15 cellular contexts compared by ENCODE assay signal in the genomic region with DNA sequence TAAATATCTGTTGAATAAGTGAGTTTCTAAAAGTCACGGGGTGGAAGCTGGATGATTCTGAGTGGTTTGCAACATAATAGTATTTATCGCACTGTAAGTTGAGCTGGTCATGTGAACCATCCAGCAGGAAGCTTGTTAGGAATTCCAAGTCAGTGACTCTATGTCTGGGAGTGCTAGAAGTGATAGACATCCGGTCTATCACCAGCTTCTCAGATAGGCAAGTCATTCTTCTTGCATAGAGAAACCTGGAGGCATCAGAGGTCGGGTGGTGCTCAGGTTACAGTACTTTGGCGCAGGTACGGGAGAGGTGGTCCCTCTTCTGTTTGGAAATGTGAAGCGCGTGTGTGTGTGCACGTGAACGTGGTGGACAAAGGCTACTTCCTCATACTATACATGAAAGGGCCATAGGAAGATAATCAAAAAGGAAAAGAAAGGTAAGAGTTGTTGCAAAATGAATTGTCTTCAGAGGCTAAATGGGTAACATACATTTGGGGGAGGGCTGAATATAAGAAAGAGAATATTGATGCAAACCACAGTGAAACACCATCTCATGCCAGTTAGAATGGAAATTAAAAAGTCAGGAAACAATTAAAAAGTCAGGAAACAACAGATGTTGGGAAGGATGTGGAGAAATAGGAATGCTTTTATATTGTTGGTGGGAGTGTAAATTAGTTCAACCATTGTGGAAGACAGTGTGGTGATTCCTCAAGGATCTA.
A peak's percentile ranks its signal among the peaks of the same experiment; 100 is the strongest.
DNase-seq lines count a peak whose midpoint lies in the region; ATAC-seq and TF ChIP-seq lines count a peak whose summit lies in the region.
"Had no signal": no experiment of that assay in that cellular context is flagged by ENCODE, and none has a peak within 500 bp of the region (broad histone marks: within the 10 kb centered on the region; RNA-seq: fewer than 3 reads in every experiment).

No MANE protein-coding gene starts in this region.

- H3K27ac ChIP-seq in RWPE2 (ENCODE audit: poor library complexity, severe bottlenecking) (peak overlapping the region; percentile 97), fibroblast of lung (ENCODE audit: insufficient read depth, low read length) (no peak overlapping the region)
- H3K27ac ChIP-seq: thoracic aorta had no signal

- H3K4me1 ChIP-seq in RWPE2 (ENCODE audit: insufficient read depth, poor library complexity, severe bottlenecking) (peaks cover 40% of the 10 kb centered on the region), fibroblast of lung (ENCODE audit: control insufficient read depth, extremely low read depth, insufficient read depth, low read length) (no peaks in the 10 kb centered on the region)

- H3K4me2 ChIP-seq in fibroblast of lung (ENCODE audit: extremely low read depth, insufficient read depth, low read length): no peak overlapping the region

- TF ChIP-seq CTCF in RWPE2 (IDR thresholded peaks at IDR 0.05; ENCODE audit: poor library complexity, severe bottlenecking) (peak; percentile 92), fibroblast of lung (conservative IDR thresholded peaks at IDR 0.05 in 1 of 2, IDR thresholded peaks at IDR 0.05 in 1 of 2; ENCODE audit: low read depth in 1 of 2, low read length in 2 of 2) (no peak)

- no peak overlapping the region for H2AFZ ChIP-seq in fibroblast of lung (ENCODE audit: low read length)

- H3K36me3 ChIP-seq in RWPE2 (ENCODE audit: low read depth) (no peaks in the 10 kb centered on the region), fibroblast of lung (ENCODE audit: control insufficient read depth, insufficient read depth, low read length) (no peaks in the 10 kb centered on the region)
- H3K36me3 ChIP-seq: thoracic aorta had no signal

- H4K20me1 ChIP-seq in fibroblast of lung (ENCODE audit: control insufficient read depth, extremely low read depth, insufficient read depth, low read length): peaks cover 2% of the 10 kb centered on the region

- H3K4me3 ChIP-seq in RWPE2 (ENCODE audit: severe bottlenecking): no peak overlapping the region
- no peak overlapping the region for H3K4me3 ChIP-seq in fibroblast of lung (replicated peaks in 1 of 4; ENCODE audit: control extremely low read depth in 1 of 4, insufficient read depth in 1 of 4, low read depth in 3 of 4, low read length in 4 of 4)
- H3K4me3 ChIP-seq: thoracic aorta had no signal

- H3K27me3 ChIP-seq in RWPE2 (ENCODE audit: insufficient read depth, poor library complexity, severe bottlenecking): no peaks in the 10 kb centered on the region
- no peaks in the 10 kb centered on the region for H3K27me3 ChIP-seq in fibroblast of lung (ENCODE audit: control insufficient read depth, insufficient read depth, low read length)

- intact Hi-C loops in cardiac septum (cut with DNase I): no loop called here

- DNase-seq in GM04503 (ENCODE audit: low read depth) (peak; percentile 74), RWPE2 (ENCODE audit: low spot score) (peak; percentile 98), fibroblast of lung (ENCODE audit: low read depth in 2 of 2) (peak; percentile 69 to 99), non-pigmented ciliary epithelial cell (ENCODE audit: low read depth) (peak; percentile 70), cardiac septum (ENCODE audit: low spot score) (no peak)
- DNase-seq: activated CD8-positive, alpha-beta memory T cell treated with anti-CD3 and anti-CD28 coated beads for 24 hours; activated naive CD8-positive, alpha-beta T cell treated with anti-CD3 and anti-CD28 coated beads for 36 hours; CD8-positive, alpha-beta memory T cell; effector memory CD8-positive, alpha-beta T cell; NK-92 treated with Interleukin-12 subunit alpha and Interleukin-12 subunit beta, amount 100 ng/mL, for 24 hours; occipital lobe had no signal

- peak; percentile 87 for ATAC-seq in RWPE2 (ENCODE audit: low read depth)
- no peak for ATAC-seq in GM21529 (IDR thresholded peaks at IDR 0.05; ENCODE audit: unreplicated experiment)
- no peak for ATAC-seq in HG02852 (IDR thresholded peaks at IDR 0.05; ENCODE audit: unreplicated experiment)
- no peak for ATAC-seq in GM18498 (IDR thresholded peaks at IDR 0.05; ENCODE audit: unreplicated experiment)
- ATAC-seq: effector memory CD8-positive, alpha-beta T cell had no signal

- no peaks in the 10 kb centered on the region for H3K9me3 ChIP-seq in RWPE2 (ENCODE audit: severe bottlenecking)
- H3K9me3 ChIP-seq in fibroblast of lung (ENCODE audit: control insufficient read depth, insufficient read depth, low read depth, low read length): no peaks in the 10 kb centered on the region
- H3K9me3 ChIP-seq: thoracic aorta had no signal

- H3K79me2 ChIP-seq in fibroblast of lung (ENCODE audit: control insufficient read depth, insufficient read depth, low read length): no peaks in the 10 kb centered on the region

- no peak overlapping the region for H3K9ac ChIP-seq in fibroblast of lung (ENCODE audit: insufficient read depth, low read length)
